ENCODE assay signal across 8 cellular contexts in genomic region chr12:76560083-76560491, GRCh38. TPM values are rescaled to one million over a fixed set of nuclear protein-coding genes. Genes with fewer than 3 reads are reported as not detected.
A peak's percentile ranks its signal among the peaks of the same experiment; 100 is the strongest.
DNase-seq lines count a peak whose midpoint lies in the region; ATAC-seq and TF ChIP-seq lines count a peak whose summit lies in the region.

No MANE protein-coding gene starts in this region.

- no peaks in the 10 kb centered on the region for H3K27me3 Mint-ChIP-seq in activated naive CD4-positive, alpha-beta T cell treated with anti-CD3 and anti-CD28 coated beads, Interleukin-2, amount 10 ng/mL, durations not matched to agents 7 days and 5 days
- no peaks in the 10 kb centered on the region for H3K27me3 Mint-ChIP-seq in activated naive CD8-positive, alpha-beta T cell treated with anti-CD3 and anti-CD28 coated beads, Interleukin-2, amount 10 ng/mL, durations not matched to agents 7 days and 5 days

- POLR2A ChIA-PET in activated naive CD8-positive, alpha-beta T cell treated with anti-CD3 and anti-CD28 coated beads, Interleukin-2, amount 10 ng/mL, durations not matched to agents 7 days and 5 days (lab: Charles Lee), result interaction anchor here (1.7 to 3.0 kb wide), 4 partner anchors 9 to 212 kb away, joined by 5 to 14 read pairs (median 8); partner anchors contain the start of gene BBS10

- CTCF ChIA-PET in activated naive CD4-positive, alpha-beta T cell treated with anti-CD3 and anti-CD28 coated beads, Interleukin-2, amount 10 ng/mL, durations not matched to agents 7 days and 5 days (lab: Charles Lee), result interaction anchor here (1.1 kb wide), 1 partner anchor 27 kb away, joined by 4 read pairs; no protein-coding TSS in a partner anchor

- no peak for TF ChIP-seq EP300 in upper lobe of left lung (IDR thresholded peaks at IDR 0.05)

- H3K27me3 ChIP-seq in liver (ENCODE audit: control insufficient read depth in 4 of 4, insufficient read depth in 4 of 4, low read length in 3 of 4) (no peaks in the 10 kb centered on the region), upper lobe of left lung (no peaks in the 10 kb centered on the region)

- peaks cover 34% of the 10 kb centered on the region for H3K4me1 Mint-ChIP-seq in activated naive CD4-positive, alpha-beta T cell treated with anti-CD3 and anti-CD28 coated beads, Interleukin-2, amount 10 ng/mL, durations not matched to agents 7 days and 5 days
- H3K4me1 Mint-ChIP-seq in activated naive CD8-positive, alpha-beta T cell treated with anti-CD3 and anti-CD28 coated beads, Interleukin-2, amount 10 ng/mL, durations not matched to agents 7 days and 5 days, result peaks cover 25% of the 10 kb centered on the region

- H3K27ac Mint-ChIP-seq in activated naive CD4-positive, alpha-beta T cell treated with anti-CD3 and anti-CD28 coated beads, Interleukin-2, amount 10 ng/mL, durations not matched to agents 7 days and 5 days, result peak overlapping the region; percentile 99
- H3K27ac Mint-ChIP-seq in activated naive CD8-positive, alpha-beta T cell treated with anti-CD3 and anti-CD28 coated beads, Interleukin-2, amount 10 ng/mL, durations not matched to agents 7 days and 5 days, result peak overlapping the region; percentile 93

- no peaks in the 10 kb centered on the region for H3K9me3 Mint-ChIP-seq in activated naive CD4-positive, alpha-beta T cell treated with anti-CD3 and anti-CD28 coated beads, Interleukin-2, amount 10 ng/mL, durations not matched to agents 7 days and 5 days
- no peaks in the 10 kb centered on the region for H3K9me3 Mint-ChIP-seq in activated naive CD8-positive, alpha-beta T cell treated with anti-CD3 and anti-CD28 coated beads, Interleukin-2, amount 10 ng/mL, durations not matched to agents 7 days and 5 days

- peak; percentile 34 for ATAC-seq in HG03139 (IDR thresholded peaks at IDR 0.05; ENCODE audit: unreplicated experiment)
- no peak for ATAC-seq in activated naive CD8-positive, alpha-beta T cell treated with anti-CD3 and anti-CD28 coated beads, Interleukin-2, amount 10 ng/mL, durations not matched to agents 7 days and 5 days (ENCODE audit: low read depth)
- no peak for ATAC-seq in upper lobe of left lung (ENCODE audit: low FRiP score in 2 of 2)

- H3K27ac ChIP-seq in liver (ENCODE audit: low read depth in 1 of 2, low read length in 2 of 2) (peak overlapping the region; percentile 98 to 100), upper lobe of left lung (peak overlapping the region; percentile 95 to 99 (median 97))

- DNase-seq in activated naive CD4-positive, alpha-beta T cell treated with anti-CD3 and anti-CD28 coated beads, Interleukin-2, amount 10 ng/mL, durations not matched to agents 7 days and 5 days, result no peak
- no peak for DNase-seq in activated naive CD4-positive, alpha-beta T cell (lab: John Stamatoyannopoulos, UW)
- no peak for DNase-seq in activated naive CD8-positive, alpha-beta T cell treated with anti-CD3 and anti-CD28 coated beads, Interleukin-2, amount 10 ng/mL, durations not matched to agents 7 days and 5 days
- no peak for DNase-seq in upper lobe of left lung
- no peak for DNase-seq in nucleus accumbens (lab: John Stamatoyannopoulos, UW)
- no peak for DNase-seq in COLO668 (lab: John Stamatoyannopoulos, UW; ENCODE audit: unreplicated experiment)

- 5% methylated on average over 8 of the region's 8 CpGs for WGBS in liver
- 20 to 21% methylated on average over 8 of the region's 8 CpGs for WGBS in upper lobe of left lung, 2 donors

- H3K4me1 ChIP-seq in liver (ENCODE audit: control insufficient read depth in 4 of 4, insufficient read depth in 4 of 4, low read length in 3 of 4) (peaks cover 4 to 26% (median 23%) of the 10 kb centered on the region in 4 donors), upper lobe of left lung (peaks cover 8 to 28% (median 17%) of the 10 kb centered on the region in 4 donors)

- H3K9ac ChIP-seq in liver (ENCODE audit: low read depth in 1 of 2, low read length in 2 of 2), result peak overlapping the region; percentile 86 to 100

- TF ChIP-seq CTCF in liver (IDR thresholded peaks at IDR 0.05; ENCODE audit: low read depth, low read length, missing input control) (no peak), upper lobe of left lung (IDR thresholded peaks at IDR 0.05) (no peak)

- no peak for TF ChIP-seq POLR2A in upper lobe of left lung (IDR thresholded peaks at IDR 0.05)

- H3K4me3 ChIP-seq in liver (ENCODE audit: low read depth in 1 of 3, low read length in 3 of 3), result peak overlapping the region; percentile 88 to 95 (median 90)
- peak overlapping the region; percentile 83 to 97 (median 91) for H3K4me3 ChIP-seq in upper lobe of left lung

- H3K36me3 Mint-ChIP-seq in activated naive CD4-positive, alpha-beta T cell treated with anti-CD3 and anti-CD28 coated beads, Interleukin-2, amount 10 ng/mL, durations not matched to agents 7 days and 5 days, result peaks cover 17% of the 10 kb centered on the region
- peaks cover 13% of the 10 kb centered on the region for H3K36me3 Mint-ChIP-seq in activated naive CD8-positive, alpha-beta T cell treated with anti-CD3 and anti-CD28 coated beads, Interleukin-2, amount 10 ng/mL, durations not matched to agents 7 days and 5 days

- no peak for TF ChIP-seq RAD21 in liver (IDR thresholded peaks at IDR 0.05)

- peak overlapping the region; percentile 94 for H3K4me3 Mint-ChIP-seq in activated naive CD4-positive, alpha-beta T cell treated with anti-CD3 and anti-CD28 coated beads, Interleukin-2, amount 10 ng/mL, durations not matched to agents 7 days and 5 days
- peak overlapping the region; percentile 93 for H3K4me3 Mint-ChIP-seq in activated naive CD8-positive, alpha-beta T cell treated with anti-CD3 and anti-CD28 coated beads, Interleukin-2, amount 10 ng/mL, durations not matched to agents 7 days and 5 days

- H3K36me3 ChIP-seq in liver (ENCODE audit: control insufficient read depth in 4 of 4, insufficient read depth in 3 of 4, low read depth in 1 of 4, low read length in 3 of 4) (no peaks in the 10 kb centered on the region), upper lobe of left lung (no peaks in the 10 kb centered on the region)

- H3K9me3 ChIP-seq in liver (ENCODE audit: control insufficient read depth in 4 of 4, low read length in 3 of 4), result no peaks in the 10 kb centered on the region
- no peaks in the 10 kb centered on the region for H3K9me3 ChIP-seq in upper lobe of left lung

TF ChIP-seq in liver, 16 proteins besides CTCF, POLR2A, EP300 and RAD21:
- TF ChIP-seq SP1 (IDR thresholded peaks at IDR 0.05) (peak; percentile 30), RXRA (IDR thresholded peaks at IDR 0.05) (no peak), YY1 (IDR thresholded peaks at IDR 0.05) (no peak), TAF1 (conservative IDR thresholded peaks at IDR 0.05) (no peak), GABPA (IDR thresholded peaks at IDR 0.05 in 1 of 2, conservative IDR thresholded peaks at IDR 0.05 in 1 of 2) (no peak), MAX (IDR thresholded peaks at IDR 0.05) (no peak), JUND (IDR thresholded peaks at IDR 0.05) (no peak), FOXA1 (IDR thresholded peaks at IDR 0.05) (no peak), EGR1 (IDR thresholded peaks at IDR 0.05; ENCODE audit: low read depth in 2 of 2) (peak in 1 of 2 donors; percentile 13), HNF4G (IDR thresholded peaks at IDR 0.05) (no peak), ATF3 (IDR thresholded peaks at IDR 0.05) (peak; percentile 26), HNF4A (conservative IDR thresholded peaks at IDR 0.05) (no peak)

RNA-seq across cellular contexts. Expression of gene OSBPL8, which starts 0.5 kb away (rescaled TPM):
- 100 to 1,000 TPM; 101 TPM for total RNA-seq in activated naive CD8-positive, alpha-beta T cell treated with anti-CD3 and anti-CD28 coated beads, Interleukin-2, amount 10 ng/mL, durations not matched to agents 7 days and 5 days
- 10 to 100 TPM; 29.3 to 32.5 TPM for total RNA-seq in liver
- 10 to 100 TPM in 1 of 2 donors, 1 to 10 TPM in 1; 6.9 to 16.4 TPM for polyA plus RNA-seq in liver
- 100 to 1,000 TPM in 2 of 6 donors, 10 to 100 TPM in 4; 35.6 to 103 (median 73.3) TPM for total RNA-seq in upper lobe of left lung
